21 cellular contexts compared by ENCODE assay signal in the genomic region with DNA sequence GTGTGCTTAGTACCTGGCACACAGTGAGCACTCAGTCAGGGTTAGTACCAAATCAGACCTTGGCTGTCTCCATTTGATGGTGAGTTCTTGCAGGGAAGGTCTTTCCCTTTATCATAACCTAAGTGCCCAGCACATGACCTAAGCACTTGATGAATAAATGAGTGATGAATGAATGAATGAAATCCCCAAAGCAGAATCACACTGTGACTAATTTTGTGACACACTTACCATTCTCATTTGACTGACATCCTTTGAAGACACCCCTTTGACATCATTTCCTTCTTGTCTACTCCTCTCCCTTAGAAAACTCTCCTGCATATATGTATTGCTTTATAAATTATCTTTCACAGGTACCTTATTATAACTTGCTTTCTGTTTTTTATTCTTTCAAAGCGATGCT.
"Had no signal": no experiment of that assay in that cellular context is flagged by ENCODE, and none has a peak within 500 bp of the region (broad histone marks: within the 10 kb centered on the region; RNA-seq: fewer than 3 reads in every experiment).

No MANE protein-coding gene starts in this region.

- H3K27me3 Mint-ChIP-seq: stimulated activated memory B cell treated with anti-CD40 and anti-IgM and Interleukin-4, amounts not matched to agents 10 μg/mL and 1 μg/mL and 100 μg/mL, for 72 hours; T-cell had no signal

- H3K9me3 Mint-ChIP-seq: activated naive CD8-positive, alpha-beta T cell treated with anti-CD3 and anti-CD28 coated beads, Interleukin-2, amount 10 ng/mL, durations not matched to agents 7 days and 5 days; mesothelial cell of epicardium; naive thymus-derived CD8-positive, alpha-beta T cell; neural progenitor cell; stimulated activated memory B cell treated with anti-CD40 and anti-IgM and Interleukin-4, amounts not matched to agents 10 μg/mL and 1 μg/mL and 100 μg/mL, for 72 hours; T-cell; T-helper 2 cell treated with Interferon-gamma antibody and Interleukin-4, amounts not matched to agents 5 μg/mL and 100 μg/mL, for 36 hours had no signal

- DNase-seq: activated CD4-positive, alpha-beta T cell treated with anti-CD3 and anti-CD28 coated beads for 1 hour; activated naive CD8-positive, alpha-beta T cell treated with anti-CD3 and anti-CD28 coated beads, Interleukin-2, amount 10 ng/mL, durations not matched to agents 7 days and 5 days; cortex of kidney; hippocampal formation; kidney glomerular epithelial cell; left ventricle myocardium inferior; naive thymus-derived CD8-positive, alpha-beta T cell; small intestine; stimulated activated CD4-positive, alpha-beta T cell treated with anti-CD3 and anti-CD28 coated beads, Interleukin-2, amount 100 ng/mL, for 24 hours; T-cell; testis; trophoblast cell had no signal

- H3K4me3 Mint-ChIP-seq: activated naive CD8-positive, alpha-beta T cell treated with anti-CD3 and anti-CD28 coated beads, Interleukin-2, amount 10 ng/mL, durations not matched to agents 7 days and 5 days; mesothelial cell of epicardium; naive thymus-derived CD8-positive, alpha-beta T cell; neural progenitor cell; stimulated activated memory B cell treated with anti-CD40 and anti-IgM and Interleukin-4, amounts not matched to agents 10 μg/mL and 1 μg/mL and 100 μg/mL, for 72 hours; T-cell; T-helper 2 cell treated with Interferon-gamma antibody and Interleukin-4, amounts not matched to agents 5 μg/mL and 100 μg/mL, for 36 hours had no signal

- H3K27ac Mint-ChIP-seq: activated naive CD8-positive, alpha-beta T cell treated with anti-CD3 and anti-CD28 coated beads, Interleukin-2, amount 10 ng/mL, durations not matched to agents 7 days and 5 days; mesothelial cell of epicardium; naive thymus-derived CD8-positive, alpha-beta T cell; neural progenitor cell; stimulated activated memory B cell treated with anti-CD40 and anti-IgM and Interleukin-4, amounts not matched to agents 10 μg/mL and 1 μg/mL and 100 μg/mL, for 72 hours; T-cell; T-helper 2 cell treated with Interferon-gamma antibody and Interleukin-4, amounts not matched to agents 5 μg/mL and 100 μg/mL, for 36 hours had no signal

- H3K36me3 Mint-ChIP-seq: activated naive CD8-positive, alpha-beta T cell treated with anti-CD3 and anti-CD28 coated beads, Interleukin-2, amount 10 ng/mL, durations not matched to agents 7 days and 5 days; mesothelial cell of epicardium; naive thymus-derived CD8-positive, alpha-beta T cell; neural progenitor cell; stimulated activated memory B cell treated with anti-CD40 and anti-IgM and Interleukin-4, amounts not matched to agents 10 μg/mL and 1 μg/mL and 100 μg/mL, for 72 hours; T-cell had no signal

- H3K4me1 Mint-ChIP-seq: activated naive CD8-positive, alpha-beta T cell treated with anti-CD3 and anti-CD28 coated beads, Interleukin-2, amount 10 ng/mL, durations not matched to agents 7 days and 5 days; mesothelial cell of epicardium; naive thymus-derived CD8-positive, alpha-beta T cell; stimulated activated memory B cell treated with anti-CD40 and anti-IgM and Interleukin-4, amounts not matched to agents 10 μg/mL and 1 μg/mL and 100 μg/mL, for 72 hours; T-cell had no signal

- H3K27ac ChIP-seq: cardiac muscle cell, left ventricle myocardium inferior, neural progenitor cell, testis, vagina had no signal

- ATAC-seq: naive thymus-derived CD8-positive, alpha-beta T cell; sciatic nerve; stimulated activated memory B cell treated with anti-CD40 and anti-IgM and Interleukin-4, amounts not matched to agents 10 μg/mL and 1 μg/mL and 100 μg/mL, for 72 hours; T-cell had no signal

- FAIRE-seq: endometrium, frontal cortex, small intestine had no signal
